In the genomic region with DNA sequence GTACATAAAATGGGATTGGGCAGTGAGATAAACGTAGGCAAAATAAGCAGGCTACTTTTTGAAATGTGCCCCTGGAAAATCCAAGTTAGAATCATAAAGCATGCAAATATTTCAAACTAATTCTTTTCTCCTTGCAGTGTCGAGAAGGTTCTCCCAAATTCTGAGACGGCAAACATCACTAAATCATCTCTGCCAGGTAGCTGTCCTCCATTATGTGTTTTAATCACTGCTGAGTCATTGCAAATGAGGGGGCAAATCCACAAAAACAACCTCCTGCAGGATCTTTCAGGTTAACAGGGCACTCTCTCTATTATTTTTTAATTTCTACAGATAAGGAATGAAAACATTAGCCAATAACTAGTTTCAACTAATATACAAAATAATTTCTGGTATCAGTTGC, we compare ENCODE assay signal across 23 cellular contexts.
"Had no signal": no experiment of that assay in that cellular context is flagged by ENCODE, and none has a peak within 500 bp of the region (broad histone marks: within the 10 kb centered on the region; RNA-seq: fewer than 3 reads in every experiment).

No MANE protein-coding gene starts in this region.

- H3K27ac Mint-ChIP-seq: activated naive CD4-positive, alpha-beta T cell treated with anti-CD3 and anti-CD28 coated beads, Interleukin-2, amount 50 U/mL, for 72 hours; activated T-cell treated with anti-CD3 and anti-CD28 coated beads, Interleukin-2, amount 50 U/mL, for 72 hours; nephron; progenitor cell of endocrine pancreas; stimulated activated effector memory CD8-positive, alpha-beta T cell treated with anti-CD3 and anti-CD28 coated beads, Interleukin-12 subunit alpha, Interleukin-12 subunit beta, amount 100 ng/mL, for 72 hours; stimulated activated naive CD8-positive, alpha-beta T cell treated with anti-CD3 and anti-CD28 coated beads, Interleukin-15, Interleukin-2, amounts not matched to agents 100 ng/mL and 50 ng/mL, for 24 hours had no signal

- H3K36me3 Mint-ChIP-seq: activated naive CD4-positive, alpha-beta T cell treated with anti-CD3 and anti-CD28 coated beads, Interleukin-2, amount 50 U/mL, for 72 hours; stimulated activated effector memory CD8-positive, alpha-beta T cell treated with anti-CD3 and anti-CD28 coated beads, Interleukin-12 subunit alpha, Interleukin-12 subunit beta, amount 100 ng/mL, for 72 hours had no signal

- H3K9me3 Mint-ChIP-seq: activated naive CD4-positive, alpha-beta T cell treated with anti-CD3 and anti-CD28 coated beads, Interleukin-2, amount 50 U/mL, for 72 hours; activated T-cell treated with anti-CD3 and anti-CD28 coated beads, Interleukin-2, amount 50 U/mL, for 72 hours; nephron; stimulated activated effector memory CD8-positive, alpha-beta T cell treated with anti-CD3 and anti-CD28 coated beads, Interleukin-12 subunit alpha, Interleukin-12 subunit beta, amount 100 ng/mL, for 72 hours; stimulated activated naive CD8-positive, alpha-beta T cell treated with anti-CD3 and anti-CD28 coated beads, Interleukin-15, Interleukin-2, amounts not matched to agents 100 ng/mL and 50 ng/mL, for 24 hours had no signal

- H3K9me3 ChIP-seq: esophagus squamous epithelium, heart right ventricle, left ventricle myocardium inferior, neutrophil, ovary, right lobe of liver, thoracic aorta had no signal

- H3K4me3 Mint-ChIP-seq: activated T-cell treated with anti-CD3 and anti-CD28 coated beads, Interleukin-2, amount 50 U/mL, for 72 hours; nephron; stimulated activated effector memory CD8-positive, alpha-beta T cell treated with anti-CD3 and anti-CD28 coated beads, Interleukin-12 subunit alpha, Interleukin-12 subunit beta, amount 100 ng/mL, for 72 hours; stimulated activated naive CD8-positive, alpha-beta T cell treated with anti-CD3 and anti-CD28 coated beads, Interleukin-15, Interleukin-2, amounts not matched to agents 100 ng/mL and 50 ng/mL, for 24 hours had no signal

- DNase-seq: activated CD4-positive, alpha-beta T cell treated with anti-CD3 and anti-CD28 coated beads for 4 hours; activated CD4-positive, alpha-beta T cell treated with anti-CD3 and anti-CD28 coated beads, Interleukin-2, amount 50 U/mL, for 4 hours; activated naive CD4-positive, alpha-beta T cell; activated T-cell treated with anti-CD3 and anti-CD28 coated beads for 4 hours; activated T-cell treated with anti-CD3 and anti-CD28 coated beads, Interleukin-2, amount 50 U/mL, for 72 hours; anterior cingulate cortex; esophagus squamous epithelium; foreskin melanocyte; heart right ventricle; islet precursor cell; left ventricle myocardium inferior; ovary; right lobe of liver; small intestine; stimulated activated CD4-positive, alpha-beta T cell treated with anti-CD3 and anti-CD28 coated beads, Interleukin-4, amount 100 ng/mL, for 24 hours had no signal

- ATAC-seq: activated naive CD4-positive, alpha-beta T cell treated with anti-CD3 and anti-CD28 coated beads, Interleukin-2, amount 50 U/mL, for 72 hours; activated T-cell treated with anti-CD3 and anti-CD28 coated beads, Interleukin-2, amount 50 U/mL, for 72 hours; heart right ventricle; right lobe of liver; stimulated activated effector memory CD8-positive, alpha-beta T cell treated with anti-CD3 and anti-CD28 coated beads, Interleukin-12 subunit alpha, Interleukin-12 subunit beta, amount 100 ng/mL, for 72 hours had no signal

- H3K4me3 ChIP-seq: coronary artery, esophagus squamous epithelium, heart right ventricle, left ventricle myocardium inferior, ovary, right lobe of liver, thoracic aorta had no signal

- H3K27ac ChIP-seq: coronary artery, esophagus squamous epithelium, heart right ventricle, left ventricle myocardium inferior, neutrophil, ovary, right lobe of liver, thoracic aorta had no signal

- H3K27me3 Mint-ChIP-seq: progenitor cell of endocrine pancreas had no signal

- H3K4me1 ChIP-seq: esophagus squamous epithelium, heart right ventricle, left ventricle myocardium inferior, right lobe of liver had no signal

- H3K36me3 ChIP-seq: esophagus squamous epithelium, heart right ventricle, left ventricle myocardium inferior, neutrophil, ovary, right lobe of liver, thoracic aorta had no signal

- H3K27me3 ChIP-seq: ovary, right lobe of liver had no signal

- H3K4me1 Mint-ChIP-seq: nephron; stimulated activated effector memory CD8-positive, alpha-beta T cell treated with anti-CD3 and anti-CD28 coated beads, Interleukin-12 subunit alpha, Interleukin-12 subunit beta, amount 100 ng/mL, for 72 hours had no signal
